Comparison of ENCODE assay signal across 18 cellular contexts in the genomic region with DNA sequence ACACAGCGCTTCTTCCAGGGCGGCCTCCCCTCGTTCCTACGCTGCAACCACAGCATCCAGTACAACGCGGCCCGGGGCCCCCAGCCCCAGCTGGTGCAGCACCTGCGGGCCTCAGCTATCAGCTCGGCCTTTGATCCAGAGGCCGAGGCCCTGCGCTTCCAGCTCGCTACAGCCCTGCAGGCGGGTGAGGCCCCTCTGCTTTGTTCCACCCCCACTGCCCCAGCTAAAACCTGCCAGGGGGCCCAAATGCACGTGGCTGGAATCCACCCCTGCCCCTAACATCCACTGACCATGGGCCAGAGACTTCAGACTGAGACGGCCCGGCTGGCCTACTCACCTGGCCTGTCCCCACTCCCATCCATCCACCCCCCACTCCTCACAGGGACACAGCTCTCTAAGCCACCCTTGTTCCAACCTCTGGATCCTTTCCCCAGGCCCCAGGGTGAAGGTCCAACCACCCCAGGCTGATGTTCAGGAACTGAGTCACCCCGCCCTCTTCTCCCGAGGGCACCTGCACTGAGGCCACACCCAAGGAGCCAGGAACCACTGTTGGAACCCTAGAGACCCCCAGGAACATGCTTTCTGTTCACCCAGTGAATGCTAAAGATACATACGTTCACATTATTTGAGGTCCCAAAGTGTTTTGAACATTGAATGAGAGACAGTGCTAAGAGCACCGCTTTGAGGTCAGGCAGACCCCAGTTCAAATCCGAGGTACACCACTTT. TPM values are rescaled to one million over a fixed set of nuclear protein-coding genes. Genes with fewer than 3 reads are reported as not detected.
DNase-seq lines count a peak whose midpoint lies in the region; ATAC-seq, FAIRE-seq and TF ChIP-seq lines count a peak whose summit lies in the region.
"Had no signal": no experiment of that assay in that cellular context is flagged by ENCODE, and none has a peak within 500 bp of the region (broad histone marks: within the 10 kb centered on the region; RNA-seq: fewer than 3 reads in every experiment).

No MANE protein-coding gene starts in this region.

- no peak overlapping the region for H4K5ac ChIP-seq in H1 (ENCODE audit: insufficient read length, low read depth, low read length)

- H3K14ac ChIP-seq in H1 (ENCODE audit: insufficient read length) (no peak overlapping the region), neuronal stem cell (ENCODE audit: low read length) (no peak overlapping the region)

- TF ChIP-seq RAD21 in HCT116 (IDR thresholded peaks at IDR 0.05; ENCODE audit: low read depth): no peak
- TF ChIP-seq RAD21 in H1 (IDR thresholded peaks at IDR 0.05 in 1 of 2, conservative IDR thresholded peaks at IDR 0.05 in 1 of 2; ENCODE audit: low read depth in 2 of 2, low read length in 2 of 2): no peak

- H2BK12ac ChIP-seq in H1 (ENCODE audit: low read depth, low read length) (no peak overlapping the region), neuronal stem cell (ENCODE audit: low read length) (no peak overlapping the region)

- no peak overlapping the region for H3K56ac ChIP-seq in H1 (replicated peaks; ENCODE audit: insufficient read length, low read depth, low read length)

- H3K4me1 ChIP-seq in BLaER1 (peaks cover 66% of the 10 kb centered on the region), HCT116 (ENCODE audit: control insufficient read depth in 1 of 2, insufficient read depth in 2 of 2, low read length in 2 of 2) (peaks cover 13 to 19% of the 10 kb centered on the region in 2 experiments), H1 (replicated peaks in 1 of 4; ENCODE audit: control insufficient read depth in 3 of 4, insufficient read depth in 4 of 4, low read length in 3 of 4) (peaks cover 6 to 15% (median 11%) of the 10 kb centered on the region in 4 experiments; a peak in 6 of 7 replicates), neuronal stem cell (ENCODE audit: control insufficient read depth in 2 of 2, insufficient read depth in 1 of 2, low read depth in 1 of 2, low read length in 2 of 2) (peaks cover 0 to 2% of the 10 kb centered on the region in 2 donors), thyroid gland (peaks cover 4 to 12% of the 10 kb centered on the region in 2 donors)

- DNase-seq in HCT116 (ENCODE audit: low read depth, low spot score) (no peak), H1 (ENCODE audit: low read depth in 1 of 2, low spot score in 2 of 2) (no peak), neuronal stem cell (ENCODE audit: low spot score) (no peak), thyroid gland (no peak), T-helper 1 cell (no peak), NCI-H524 (lab: John Stamatoyannopoulos, UW) (no peak)
- DNase-seq: C1 segment of cervical spinal cord, GDM1, GOT3, MV-4-11, NCI-H1930, NCI-H2171 treated with DMSO at 0.1 percent for 48 hours, NCI-H446 treated with DMSO at 0.1 percent for 48 hours, NCI-H748 treated with DMSO at 0.1 percent for 48 hours had no signal

- 79% methylated on average over 21 of the region's 21 CpGs; no CpG with 5 or more reads in 1 of the 2 experiments for WGBS in H1 (ENCODE audit: extremely low coverage in 1 of 2, insufficient coverage in 1 of 2, insufficient read length in 1 of 2, insufficient replicate concordance in 2 of 2, low coverage in 1 of 2, low lambda C conversion rate in 2 of 2, missing lambda C conversion rate in 1 of 2), 2 experiments
- no CpG with 5 or more reads among the region's 21 CpGs for WGBS in neuronal stem cell (ENCODE audit: extremely low coverage in 2 of 2, insufficient read length in 2 of 2, insufficient replicate concordance in 1 of 2), 2 donors
- WGBS in thyroid gland, 2 donors: 91% methylated on average over 21 of the region's 21 CpGs

- H2BK120ac ChIP-seq in H1 (replicated peaks; ENCODE audit: low read depth, low read length) (no peak overlapping the region), neuronal stem cell (ENCODE audit: low read depth, low read length) (no peak overlapping the region)

- no peak for FAIRE-seq in H1 (lab: Jason Lieb, UNC)
- FAIRE-seq: A204.1, GM12892 had no signal

- no peak overlapping the region for H2AK5ac ChIP-seq in H1 (ENCODE audit: low read depth, low read length)
- peak overlapping the region; percentile 89 for H2AK5ac ChIP-seq in neuronal stem cell (ENCODE audit: low read depth, low read length)

- TF ChIP-seq CTCF in HCT116 (IDR thresholded peaks at IDR 0.05 in 2 of 3, conservative IDR thresholded peaks at IDR 0.05 in 1 of 3; ENCODE audit: borderline replicate concordance in 1 of 3, insufficient read depth in 1 of 3, low read depth in 2 of 3, low read length in 2 of 3) (no peak), H1 (IDR thresholded peaks at IDR 0.05; ENCODE audit: control extremely low read depth in 1 of 3, insufficient read depth in 1 of 3, low read depth in 1 of 3, low read length in 3 of 3) (no peak), thyroid gland (IDR thresholded peaks at IDR 0.05) (no peak)

- RAD21 ChIA-PET in HCT116 (lab: Charles Lee; ENCODE audit: low non-redundant PET in 1 of 2, low total read pairs in 2 of 2, uncharacterized antibody in 2 of 2, unreplicated experiment in 2 of 2): no interaction called here

- TF ChIP-seq POLR2A in HCT116 (IDR thresholded peaks at IDR 0.05; ENCODE audit: borderline replicate concordance, extremely low read depth, insufficient read depth, insufficient read length) (no peak), H1 (IDR thresholded peaks at IDR 0.05; ENCODE audit: control extremely low read depth in 1 of 2, low read depth in 2 of 2, low read length in 2 of 2) (no peak), thyroid gland (IDR thresholded peaks at IDR 0.05) (no peak)

- no peak overlapping the region for H2BK20ac ChIP-seq in H1 (ENCODE audit: low read length)

- no peaks in the 10 kb centered on the region for H3K9me2 ChIP-seq in HCT116 (ENCODE audit: insufficient read depth)

- H3K18ac ChIP-seq in H1 (ENCODE audit: extremely low read depth, low read length) (no peak overlapping the region), neuronal stem cell (ENCODE audit: low read length) (peak overlapping the region; percentile 78)

- H3K4me2 ChIP-seq in BLaER1: peak overlapping the region; percentile 72
- peak overlapping the region; percentile 33 for H3K4me2 ChIP-seq in HCT116 (ENCODE audit: low read length)
- no peak overlapping the region for H3K4me2 ChIP-seq in H1 (ENCODE audit: insufficient read depth in 1 of 2, low read depth in 2 of 2, low read length in 2 of 2)
- H3K4me2 ChIP-seq in neuronal stem cell (ENCODE audit: insufficient read depth, low read length, poor library complexity, severe bottlenecking): no peak overlapping the region

- peak overlapping the region; percentile 46; the same call in 1 of the 2 replicates for H3K27ac ChIP-seq in BLaER1
- no peak overlapping the region for H3K27ac ChIP-seq in HCT116 (ENCODE audit: low read depth, low read length)
- no peak overlapping the region for H3K27ac ChIP-seq in H1 (ENCODE audit: low read depth, low read length)
- no peak overlapping the region for H3K27ac ChIP-seq in neuronal stem cell (replicated peaks; ENCODE audit: low read length)
- no peak overlapping the region for H3K27ac ChIP-seq in thyroid gland

- no peaks in the 10 kb centered on the region for H3K36me3 ChIP-seq in BLaER1
- H3K36me3 ChIP-seq in HCT116 (ENCODE audit: control insufficient read depth in 1 of 2, insufficient read depth in 2 of 2, low read length in 2 of 2): no peaks in the 10 kb centered on the region
- H3K36me3 ChIP-seq in H1 (ENCODE audit: control insufficient read depth in 2 of 4, insufficient read depth in 4 of 4, low read length in 3 of 4): no peaks in the 10 kb centered on the region
- H3K36me3 ChIP-seq in neuronal stem cell (replicated peaks in 1 of 2; ENCODE audit: control insufficient read depth in 2 of 2, insufficient read depth in 2 of 2, low read length in 2 of 2): no peaks in the 10 kb centered on the region
- no peaks in the 10 kb centered on the region for H3K36me3 ChIP-seq in thyroid gland

- H2BK15ac ChIP-seq in H1 (ENCODE audit: low read length) (peak overlapping the region; percentile 92; the same call in 1 of the 2 replicates), neuronal stem cell (ENCODE audit: low read length) (no peak overlapping the region)

- no peaks in the 10 kb centered on the region for H4K20me1 ChIP-seq in BLaER1
- H4K20me1 ChIP-seq in HCT116 (ENCODE audit: insufficient read depth): no peaks in the 10 kb centered on the region
- no peaks in the 10 kb centered on the region for H4K20me1 ChIP-seq in H1 (replicated peaks in 1 of 2; ENCODE audit: control insufficient read depth in 1 of 2, insufficient read depth in 2 of 2, low read length in 2 of 2)

- TF ChIP-seq EP300 in H1 (IDR thresholded peaks at IDR 0.05; ENCODE audit: borderline replicate concordance in 1 of 2, low read depth in 2 of 2, low read length in 2 of 2): no peak

- no peaks in the 10 kb centered on the region for H3K79me1 ChIP-seq in H1 (ENCODE audit: low read depth, low read length)
- H3K79me1 ChIP-seq in neuronal stem cell (ENCODE audit: low read depth, low read length): no peaks in the 10 kb centered on the region

- ATAC-seq in HCT116 (no peak), GM18520 (IDR thresholded peaks at IDR 0.05; ENCODE audit: unreplicated experiment) (no peak)

- H3K27me3 ChIP-seq in BLaER1: no peaks in the 10 kb centered on the region
- no peaks in the 10 kb centered on the region for H3K27me3 ChIP-seq in HCT116 (ENCODE audit: insufficient read depth, low read length)
- H3K27me3 ChIP-seq in H1 (replicated peaks in 1 of 4; ENCODE audit: control insufficient read depth in 3 of 4, extremely low read depth in 1 of 4, insufficient read depth in 3 of 4, low read length in 3 of 4): no peaks in the 10 kb centered on the region
- H3K27me3 ChIP-seq in neuronal stem cell (ENCODE audit: control insufficient read depth in 3 of 3, insufficient read depth in 3 of 3, low read depth in 1 of 3, low read length in 3 of 3): peaks cover 0 to 63% (median 0%) of the 10 kb centered on the region in 3 experiments
- no peaks in the 10 kb centered on the region for H3K27me3 ChIP-seq in thyroid gland

- H2BK5ac ChIP-seq in H1 (ENCODE audit: low read depth, low read length) (no peak overlapping the region), neuronal stem cell (ENCODE audit: low read length) (no peak overlapping the region)

- H3K4ac ChIP-seq in H1 (replicated peaks; ENCODE audit: insufficient read length, low read depth, low read length) (no peak overlapping the region), neuronal stem cell (ENCODE audit: low read length) (no peak overlapping the region)

- H4K91ac ChIP-seq in H1 (replicated peaks; ENCODE audit: insufficient read length, low read length) (peak overlapping the region; percentile 31), neuronal stem cell (ENCODE audit: low read depth, low read length, poor library complexity) (no peak overlapping the region)

- H3K4me3 ChIP-seq in BLaER1 (no peak overlapping the region), HCT116 (replicated peaks in 1 of 2; ENCODE audit: low read depth in 1 of 2, low read length in 2 of 2) (no peak overlapping the region), H1 (ENCODE audit: extremely low read depth in 1 of 4, insufficient read depth in 2 of 4, low read depth in 3 of 4, low read length in 4 of 4) (no peak overlapping the region), neuronal stem cell (ENCODE audit: low read length in 2 of 2) (no peak overlapping the region), thyroid gland (replicated peaks in 1 of 3) (no peak overlapping the region)

- CTCF ChIA-PET in HCT116 (lab: Charles Lee) (no interaction called here), H1 (lab: Charles Lee; ENCODE audit: partially characterized antibody) (interaction anchor here (0.6 to 1.9 kb wide), 7 partner anchors 8 to 53 kb away, joined by 3 to 8 read pairs (median 4); no protein-coding TSS in a partner anchor)

- no peaks in the 10 kb centered on the region for H3K79me2 ChIP-seq in HCT116 (ENCODE audit: insufficient read depth, low read length)
- H3K79me2 ChIP-seq in H1 (ENCODE audit: control insufficient read depth in 1 of 2, insufficient read depth in 2 of 2, low read length in 2 of 2): no peaks in the 10 kb centered on the region

- POLR2A ChIA-PET in HCT116 (lab: Charles Lee) (no interaction called here), H1 (lab: Charles Lee; ENCODE audit: partially characterized antibody) (interaction anchor here (2.1 kb wide), 1 partner anchor 21 kb away, joined by 7 read pairs; no protein-coding TSS in a partner anchor)

- H2AFZ ChIP-seq in HCT116 (ENCODE audit: low read depth, low read length, poor library complexity, severe bottlenecking): peak overlapping the region; percentile 12
- no peak overlapping the region for H2AFZ ChIP-seq in H1 (ENCODE audit: low read length)
- H2AFZ ChIP-seq in neuronal stem cell (ENCODE audit: low read length): no peak overlapping the region

- H3K9me3 ChIP-seq in BLaER1 (peaks cover 12% of the 10 kb centered on the region), HCT116 (ENCODE audit: control insufficient read depth in 1 of 2, insufficient read depth in 1 of 2, low read depth in 1 of 2, low read length in 2 of 2) (no peaks in the 10 kb centered on the region), H1 (ENCODE audit: insufficient read depth in 2 of 2, low read depth in 1 of 2, low read length in 1 of 2) (no peaks in the 10 kb centered on the region), neuronal stem cell (replicated peaks in 1 of 2; ENCODE audit: control insufficient read depth in 2 of 2, insufficient read depth in 1 of 2, low read depth in 1 of 2, low read length in 2 of 2) (no peaks in the 10 kb centered on the region), thyroid gland (no peaks in the 10 kb centered on the region)

- no peak overlapping the region for H4K8ac ChIP-seq in H1 (ENCODE audit: extremely low read depth, insufficient read depth, low read length)
- H4K8ac ChIP-seq in neuronal stem cell (ENCODE audit: low read depth, low read length): no peak overlapping the region

- H3K23me2 ChIP-seq in H1 (ENCODE audit: low read depth, low read length): no peaks in the 10 kb centered on the region

- BruUV-seq in HCT116 (replicated peaks; lab: Mats Ljungman, UMichigan): no TSS peak

- no peak overlapping the region for H3K23ac ChIP-seq in H1 (ENCODE audit: insufficient read length)
- H3K23ac ChIP-seq in neuronal stem cell (ENCODE audit: low read depth, low read length, poor library complexity): no peak overlapping the region

- intact Hi-C loops in HCT116 (cut with micrococcal nuclease): no loop called here
- intact Hi-C loops in thyroid gland (cut with DNase I): no loop called here

- H3K9ac ChIP-seq in BLaER1 (no peak overlapping the region), HCT116 (ENCODE audit: low read length) (no peak overlapping the region), H1 (replicated peaks in 1 of 4; ENCODE audit: extremely low read depth in 1 of 4, low read depth in 3 of 4, low read length in 3 of 4) (no peak overlapping the region), neuronal stem cell (ENCODE audit: low read depth, low read length, poor library complexity) (peak overlapping the region; percentile 14)

RNA-seq across cellular contexts. Expression of gene ASS1, which starts 18.9 kb away (rescaled TPM):
- total RNA-seq in HCT116 (2021; ENCODE audit: unreplicated experiment) (92.6 TPM), thyroid gland (100 to 1,000 TPM; 123 to 235 (median 166) TPM)
- polyA plus RNA-seq in HCT116 (2012): 159 and 175 TPM in 2 replicates
- total RNA-seq in H1 (2021; fragmentation: NEBNext Ultra II Directional; extraction: Animal tissue kit (Norgen Biotek cat#: 25700)): 108 and 116 TPM in 2 replicates
- polyA plus RNA-seq in H1 (2011; rRNA removed): 296 and 298 TPM in 2 replicates
- 326 TPM for polyA plus RNA-seq in H1 (2011; cell fraction: cytosol; rRNA removed)
- polyA plus RNA-seq in H1 (2011; cell fraction: nucleus; rRNA removed): 280 TPM
- 240 to 283 TPM (median 268 TPM) in 4 replicates for polyA plus RNA-seq in H1 (2012, experiment 1 of 2)
- 287 TPM for polyA plus RNA-seq in H1 (2012, experiment 2 of 2)
- polyA plus RNA-seq in H1 (2013, experiment 1 of 2): 64.1 TPM
- 63.0 TPM for polyA plus RNA-seq in H1 (2013, experiment 2 of 2)
- polyA minus RNA-seq in H1 (2011; rRNA and poly(A)+ RNA removed): 172 and 229 TPM in 2 replicates
- polyA minus RNA-seq in H1 (2011; cell fraction: cytosol; rRNA and poly(A)+ RNA removed): 85.1 TPM
- polyA minus RNA-seq in H1 (2011; cell fraction: nucleus; rRNA and poly(A)+ RNA removed): 55.6 TPM
- polyA plus RNA-seq in neuronal stem cell (2013, experiment 1 of 2): 19.7 TPM
- 19.8 TPM for polyA plus RNA-seq in neuronal stem cell (2013, experiment 2 of 2)

Comparison
In these comparisons a context has a peak if more than half of its experiments do, and no peak if none do; other contexts are left out.
1. H3K4me2 ChIP-seq: peak in BLaER1 (single experiment) and HCT116 (single experiment); none in H1 (0 of 2) and neuronal stem cell (single experiment).